12 cellular contexts compared by ENCODE assay signal in genomic region chr6:32198345-32198696, GRCh38.
"Had no signal": no experiment of that assay in that cellular context is flagged by ENCODE, and none has a peak within 500 bp of the region (broad histone marks: within the 10 kb centered on the region; RNA-seq: fewer than 3 reads in every experiment).

No MANE protein-coding gene starts in this region.

- H3K9me3 ChIP-seq: colonic mucosa, ovary, thyroid gland, vagina had no signal

- H3K27ac Mint-ChIP-seq: WTC11 had no signal

- H3K36me3 Mint-ChIP-seq: WTC11 had no signal

- H3K4me3 ChIP-seq: cardiac muscle cell, colonic mucosa, lung, ovary, thyroid gland, vagina had no signal

- H3K27ac ChIP-seq: cardiac muscle cell, colonic mucosa, ovary, thyroid gland, vagina had no signal

- H3K4me3 Mint-ChIP-seq: WTC11 had no signal

- H3K27me3 ChIP-seq: cardiac muscle cell, colonic mucosa, ovary, thyroid gland, vagina had no signal

- H3K9me3 Mint-ChIP-seq: WTC11 had no signal

- DNase-seq: activated CD4-positive, alpha-beta T cell treated with anti-CD3 and anti-CD28 coated beads, Interleukin-2, amount 50 U/mL, for 4 hours; activated T-cell treated with anti-CD3 and anti-CD28 coated beads, Interleukin-2, amount 50 U/mL, for 48 hours; colonic mucosa; effector CD4-positive, alpha-beta T cell; hippocampal formation had no signal

- H3K36me3 ChIP-seq: cardiac muscle cell, colonic mucosa, ovary, thyroid gland, vagina had no signal

- ATAC-seq: SK-N-SH treated with all-trans-retinoic acid at 6 μM for 48 hours, WTC11 had no signal
